Comparison of ENCODE assay signal across 8 cellular contexts in the genomic region with DNA sequence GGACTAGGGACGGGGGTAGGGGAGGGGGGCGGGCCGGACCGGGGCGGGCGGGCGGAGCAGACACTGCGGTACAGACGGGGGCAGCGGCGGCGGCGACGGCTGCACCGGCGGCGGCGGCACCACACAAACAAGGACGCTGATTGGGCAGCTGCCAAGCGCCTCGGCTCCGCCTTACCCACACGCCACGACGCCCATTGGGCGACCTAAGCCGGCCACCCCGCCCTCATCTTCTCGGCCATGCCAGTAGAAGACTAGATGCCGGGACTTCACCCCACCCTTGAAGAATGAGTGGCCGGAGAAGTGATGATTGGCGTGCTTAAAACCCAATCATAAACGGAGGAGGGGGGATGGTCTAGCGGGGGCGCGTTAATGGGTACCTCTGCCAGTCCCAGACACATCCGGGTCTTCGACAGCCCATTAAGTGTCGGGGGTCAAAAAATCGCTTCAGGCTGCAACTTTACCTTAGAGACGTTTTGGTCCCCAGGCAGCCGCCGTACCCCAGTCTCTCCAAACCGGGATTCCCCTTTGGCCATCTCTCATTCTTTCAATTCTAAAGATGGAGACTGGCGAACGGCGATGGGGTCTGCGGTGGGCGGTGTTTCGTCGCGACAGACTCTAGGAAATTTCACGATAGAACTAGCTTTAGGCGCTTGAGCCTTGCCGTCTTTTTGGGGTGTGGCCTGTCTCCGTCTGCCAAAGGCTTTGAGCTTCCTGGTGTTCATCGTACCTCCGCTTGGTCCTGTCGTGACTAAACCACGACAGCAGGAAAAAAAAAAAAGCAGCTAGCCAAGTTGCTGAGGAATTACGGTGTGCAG. TPM values are rescaled to one million over a fixed set of nuclear protein-coding genes. Genes with fewer than 3 reads are reported as not detected.
DNase-seq lines count a peak whose midpoint lies in the region; ATAC-seq and TF ChIP-seq lines count a peak whose summit lies in the region.

A gene (minus strand): TSS at position 135 of the 815 bp plus-strand sequence. CDS start 94,625 bp downstream, outside the sequence.

- WGBS in thymus: under 1% methylated on average over 61 of the region's 61 CpGs

- H3K27ac ChIP-seq in thymus (ENCODE audit: low read depth): peak within 1 kb of the TSS; percentile 98

- intact Hi-C loops in head of caudate nucleus (cut with DNase I): loop anchor here (2.0 to 5.0 kb wide), 2 partner anchors 24 to 101 kb away; a partner anchor contains a TSS

- no peaks in the 10 kb centered on the region for H3K36me3 Mint-ChIP-seq in activated naive CD8-positive, alpha-beta T cell
- no peaks in the 10 kb centered on the region for H3K36me3 Mint-ChIP-seq in osteocyte (ENCODE audit: unreplicated experiment)

- TF ChIP-seq CTCF in GM10248 (IDR thresholded peaks at IDR 0.05; ENCODE audit: control extremely low read depth, extremely low read depth, low read depth, missing control alignments): no peak
- no peak for TF ChIP-seq CTCF in osteocyte (IDR thresholded peaks at IDR 0.05)

- CTCF ChIA-PET in GM10248 (lab: Yijun Ruan, JAX): interaction anchor here (0.6 to 13.6 kb wide), 8 partner anchors 8 to 109 kb away, joined by 3 to 108 read pairs (median 3); a partner anchor contains a TSS

- peaks cover under 1% of the 10 kb centered on the region for H3K36me3 ChIP-seq in thymus (ENCODE audit: control insufficient read depth, insufficient read depth)

- no peaks in the 10 kb centered on the region for H3K27me3 Mint-ChIP-seq in activated naive CD8-positive, alpha-beta T cell
- H3K27me3 Mint-ChIP-seq in osteocyte (ENCODE audit: unreplicated experiment): no peaks in the 10 kb centered on the region

- H3K9me3 Mint-ChIP-seq in activated naive CD8-positive, alpha-beta T cell (ENCODE audit: low read depth): no peaks in the 10 kb centered on the region
- H3K9me3 Mint-ChIP-seq in osteocyte (ENCODE audit: unreplicated experiment): no peaks in the 10 kb centered on the region

- H3K4me1 ChIP-seq in thymus (ENCODE audit: control insufficient read depth, insufficient read depth, low read length): peaks cover 28% of the 10 kb centered on the region

- peaks cover 44% of the 10 kb centered on the region for H3K4me1 Mint-ChIP-seq in activated naive CD8-positive, alpha-beta T cell (ENCODE audit: low read depth)
- H3K4me1 Mint-ChIP-seq in osteocyte (ENCODE audit: unreplicated experiment): peaks cover 36% of the 10 kb centered on the region

- peak within 1 kb of the TSS; percentile 89 for H3K4me3 ChIP-seq in thymus (ENCODE audit: low read length)

- DNase-seq in GM10248 (ENCODE audit: extremely low spot score) (peak; percentile 98), NCI-H1105 (lab: John Stamatoyannopoulos, UW) (peak; percentile 100), SKM-1 treated with dmso at 0.1 percent for 144 hours (lab: John Stamatoyannopoulos, UW; ENCODE audit: unreplicated experiment) (peak; percentile 100), head of caudate nucleus (peak; percentile 96 to 100 (median 99)), osteocyte (ENCODE audit: extremely low spot score, unreplicated experiment) (peak; percentile 99)

- H3K27ac Mint-ChIP-seq in activated naive CD8-positive, alpha-beta T cell: peak within 1 kb of the TSS; percentile 94
- peak within 1 kb of the TSS; percentile 96 for H3K27ac Mint-ChIP-seq in osteocyte (ENCODE audit: unreplicated experiment)

- H3K9me3 ChIP-seq in thymus (ENCODE audit: control insufficient read depth): no peaks in the 10 kb centered on the region

- ATAC-seq in HG02623 (IDR thresholded peaks at IDR 0.05; ENCODE audit: unreplicated experiment): peak; percentile 89

- no peaks in the 10 kb centered on the region for H3K27me3 ChIP-seq in thymus (ENCODE audit: control insufficient read depth, insufficient read depth)

- POLR2A ChIA-PET in GM10248 (lab: Yijun Ruan, JAX): interaction anchor here (0.5 to 2.6 kb wide), 8 partner anchors 17 to 237 kb away, joined by 3 to 16 read pairs (median 4); a partner anchor contains a TSS

- peak within 1 kb of the TSS; percentile 95 for H3K4me3 Mint-ChIP-seq in activated naive CD8-positive, alpha-beta T cell
- peak within 1 kb of the TSS; percentile 93 for H3K4me3 Mint-ChIP-seq in osteocyte (ENCODE audit: unreplicated experiment)

RNA-seq across cellular contexts. Expression of the gene that starts here (rescaled TPM):
- total RNA-seq in osteocyte: 63.2 and 66.7 TPM in 2 replicates
- 11.9 TPM for polyA plus RNA-seq in thymus

Comparison
In these comparisons a context has a peak if more than half of its experiments do, and no peak if none do; other contexts are left out.
1. Peak in every context shown above with its lines: DNase-seq, ATAC-seq, H3K4me3 ChIP-seq and H3K27ac ChIP-seq.